ENCODE assay signal across 14 cellular contexts in genomic region chr18:49959176-49959575, GRCh38.
DNase-seq lines count a peak whose midpoint lies in the region; ATAC-seq and TF ChIP-seq lines count a peak whose summit lies in the region.
"Had no signal": no experiment of that assay in that cellular context is flagged by ENCODE, and none has a peak within 500 bp of the region (broad histone marks: within the 10 kb centered on the region; RNA-seq: fewer than 3 reads in every experiment).

No MANE protein-coding gene starts in this region.

- no peaks in the 10 kb centered on the region for H3K9me3 ChIP-seq in CD8-positive, alpha-beta memory T cell (ENCODE audit: low read length)
- H3K9me3 ChIP-seq in GM23248 (ENCODE audit: low read depth) = no peaks in the 10 kb centered on the region
- no peaks in the 10 kb centered on the region for H3K9me3 ChIP-seq in ovary

- H3K79me2 ChIP-seq in GM23248 (ENCODE audit: insufficient read depth) = no peaks in the 10 kb centered on the region

- no peaks in the 10 kb centered on the region for H3K9me2 ChIP-seq in GM23248 (ENCODE audit: insufficient read depth)

- no peak overlapping the region for H3K4me3 ChIP-seq in CD8-positive, alpha-beta memory T cell (ENCODE audit: low read length)
- no peak overlapping the region for H3K4me3 ChIP-seq in GM23248
- no peak overlapping the region for H3K4me3 ChIP-seq in ovary

- peak overlapping the region in 2 of 7 donors; percentile 1 to 39 for H3K4me3 Mint-ChIP-seq in CD8-positive, alpha-beta memory T cell
- no peak overlapping the region for H3K4me3 Mint-ChIP-seq in activated CD8-positive, alpha-beta T cell treated with anti-CD3 and anti-CD28 coated beads for 36 hours
- H3K4me3 Mint-ChIP-seq: CD4-positive, CD25-positive, alpha-beta regulatory T cell; T-cell had no signal

- H3K27me3 Mint-ChIP-seq in CD8-positive, alpha-beta memory T cell = peaks cover 24 to 68% of the 10 kb centered on the region in 2 donors
- H3K27me3 Mint-ChIP-seq in activated CD8-positive, alpha-beta T cell treated with anti-CD3 and anti-CD28 coated beads for 36 hours = peaks cover 27% of the 10 kb centered on the region

- 27 to 31% methylated on average over 5 of the region's 5 CpGs for WGBS in GM23248 (ENCODE audit: low coverage in 1 of 2, low lambda C conversion rate in 2 of 2, missing lambda C conversion rate in 2 of 2), 2 experiments
- WGBS in ovary, 3 donors = 79 to 85% (median 84%) methylated on average over 5 of the region's 5 CpGs

- no peaks in the 10 kb centered on the region for H3K27me3 ChIP-seq in CD8-positive, alpha-beta memory T cell (ENCODE audit: insufficient read depth, low read length, poor library complexity, severe bottlenecking)
- H3K27me3 ChIP-seq in GM23248 (replicated peaks; ENCODE audit: insufficient read depth) (peaks cover 5% of the 10 kb centered on the region; the same call in 1 of the 2 replicates), ovary (no peaks in the 10 kb centered on the region)

- in situ Hi-C loops in GM23248 (cut with MboI) = no loop called here

- H3K9me3 Mint-ChIP-seq in CD8-positive, alpha-beta memory T cell = peaks cover 0 to 2% (median 0%) of the 10 kb centered on the region in 5 donors
- H3K9me3 Mint-ChIP-seq in activated CD8-positive, alpha-beta T cell treated with anti-CD3 and anti-CD28 coated beads for 36 hours = no peaks in the 10 kb centered on the region
- H3K9me3 Mint-ChIP-seq: T-cell had no signal

- POLR2A ChIA-PET in CD8-positive, alpha-beta memory T cell (lab: Charles Lee) = no interaction called here
- POLR2A ChIA-PET in activated CD8-positive, alpha-beta T cell treated with anti-CD3 and anti-CD28 coated beads for 36 hours (lab: Charles Lee) = no interaction called here

- ATAC-seq in GM18861 (IDR thresholded peaks at IDR 0.05; ENCODE audit: unreplicated experiment) (peak; percentile 81), HG02678 (IDR thresholded peaks at IDR 0.05; ENCODE audit: unreplicated experiment) (peak; percentile 74)
- peak; percentile 90 for ATAC-seq in activated CD8-positive, alpha-beta T cell treated with anti-CD3 and anti-CD28 coated beads for 36 hours

- TF ChIP-seq POLR2A in ovary (IDR thresholded peaks at IDR 0.05) = no peak

- peaks cover 0 to 3% (median 0%) of the 10 kb centered on the region in 3 donors for H3K36me3 Mint-ChIP-seq in CD8-positive, alpha-beta memory T cell
- H3K36me3 Mint-ChIP-seq in activated CD8-positive, alpha-beta T cell treated with anti-CD3 and anti-CD28 coated beads for 36 hours (ENCODE audit: low read depth) = no peaks in the 10 kb centered on the region
- H3K36me3 Mint-ChIP-seq: CD4-positive, CD25-positive, alpha-beta regulatory T cell; T-cell had no signal

- no peak overlapping the region for H2AFZ ChIP-seq in GM23248

- H3K4me1 Mint-ChIP-seq in CD8-positive, alpha-beta memory T cell = peaks cover 18 to 30% (median 23%) of the 10 kb centered on the region in 3 donors
- peaks cover 37% of the 10 kb centered on the region for H3K4me1 Mint-ChIP-seq in activated CD8-positive, alpha-beta T cell treated with anti-CD3 and anti-CD28 coated beads for 36 hours (ENCODE audit: low read depth)

- H3K4me2 ChIP-seq in GM23248 (ENCODE audit: unreplicated experiment) = no peak overlapping the region

- H4K20me1 ChIP-seq in GM23248 (ENCODE audit: insufficient read depth) = no peaks in the 10 kb centered on the region

- no peak overlapping the region for H3K9ac ChIP-seq in GM23248

- CTCF ChIA-PET in CD8-positive, alpha-beta memory T cell (lab: Charles Lee) = no interaction called here
- CTCF ChIA-PET in activated CD8-positive, alpha-beta T cell treated with anti-CD3 and anti-CD28 coated beads for 36 hours (lab: Charles Lee) = no interaction called here

- intact Hi-C loops in activated CD8-positive, alpha-beta T cell treated with anti-CD3 and anti-CD28 coated beads for 36 hours (cut with micrococcal nuclease) = no loop called here
- intact Hi-C loops in ovary (cut with DNase I) = no loop called here

- no peaks in the 10 kb centered on the region for H3F3A ChIP-seq in GM23248 (ENCODE audit: insufficient read depth)

- peak in 3 of 5 donors; percentile 3 to 45 (median 28) for DNase-seq in CD8-positive, alpha-beta memory T cell
- DNase-seq in activated CD8-positive, alpha-beta T cell treated with anti-CD3 and anti-CD28 coated beads for 36 hours = peak; percentile 63
- DNase-seq in NCI-H2107 treated with DMSO at 0.1 percent for 48 hours (lab: John Stamatoyannopoulos, UW; ENCODE audit: unreplicated experiment) = no peak
- DNase-seq in GM23248 = no peak
- DNase-seq in ovary = no peak
- no peak for DNase-seq in globus pallidus (ENCODE audit: low spot score)
- DNase-seq: H7; kidney; NCI-H1436 treated with DMSO at 0.1 percent for 48 hours; stimulated activated naive CD4-positive, alpha-beta T cell; T-cell had no signal

- TF ChIP-seq CTCF in activated CD8-positive, alpha-beta T cell treated with anti-CD3 and anti-CD28 coated beads for 36 hours (IDR thresholded peaks at IDR 0.05) = no peak
- no peak for TF ChIP-seq CTCF in ovary (IDR thresholded peaks at IDR 0.05)

- H3K36me3 ChIP-seq in CD8-positive, alpha-beta memory T cell (ENCODE audit: insufficient read depth, low read length) = no peaks in the 10 kb centered on the region
- H3K36me3 ChIP-seq in GM23248 (ENCODE audit: low read depth) (no peaks in the 10 kb centered on the region), ovary (no peaks in the 10 kb centered on the region)

- H3K27ac Mint-ChIP-seq in CD8-positive, alpha-beta memory T cell = peak overlapping the region in 7 of 8 donors; percentile 0 to 92 (median 74)
- H3K27ac Mint-ChIP-seq in activated CD8-positive, alpha-beta T cell treated with anti-CD3 and anti-CD28 coated beads for 36 hours = no peak overlapping the region
- H3K27ac Mint-ChIP-seq: CD4-positive, CD25-positive, alpha-beta regulatory T cell; T-cell had no signal

- no peak for TF ChIP-seq EP300 in ovary (IDR thresholded peaks at IDR 0.05)

- H3K27ac ChIP-seq in CD8-positive, alpha-beta memory T cell (ENCODE audit: low read depth, low read length) = no peak overlapping the region
- H3K27ac ChIP-seq in GM23248 (no peak overlapping the region), ovary (no peak overlapping the region)

- peaks cover 27% of the 10 kb centered on the region for H3K4me1 ChIP-seq in CD8-positive, alpha-beta memory T cell (ENCODE audit: insufficient read depth, low read length)
- no peaks in the 10 kb centered on the region for H3K4me1 ChIP-seq in GM23248 (ENCODE audit: insufficient read depth)
- H3K4me1 ChIP-seq in ovary (ENCODE audit: insufficient read depth) = no peaks in the 10 kb centered on the region

Comparison
In these comparisons a context has a peak if more than half of its experiments do, and no peak if none do; other contexts are left out.
1. DNase-seq: peak in CD8-positive, alpha-beta memory T cell (3 of 5) and activated CD8-positive, alpha-beta T cell treated with anti-CD3 and anti-CD28 coated beads for 36 hours (single experiment); none in NCI-H2107 treated with DMSO at 0.1 percent for 48 hours (single experiment), GM23248 (single experiment), ovary (0 of 5) and globus pallidus (single experiment).
2. Peak in every context shown above with its lines, with median percentiles within 50 percentile points of each other: ATAC-seq.